ENCODE assay signal across 1 cellular context in genomic region chr9:14529047-14529446, GRCh38.
A peak's percentile ranks its signal among the peaks of the same experiment; 100 is the strongest.
TF ChIP-seq lines count a peak whose summit lies in the region.

No MANE protein-coding gene starts in this region.

TF ChIP-seq in K562, 482 proteins besides CTCF, POLR2A, EP300 and RAD21 (continued from another document and continues in another):
- TF ChIP-seq ZBTB40 (IDR thresholded peaks at IDR 0.05): no peak
- TF ChIP-seq ZBTB40 (CRISPR knock-in tag; IDR thresholded peaks at IDR 0.05): no peak
- TF ChIP-seq TBP (optimal IDR thresholded peaks at IDR 0.05; ENCODE audit: low read depth, low read length): peak; percentile 11
- no peak for TF ChIP-seq TEAD1 (CRISPR knock-in tag; IDR thresholded peaks at IDR 0.05)
- TF ChIP-seq MAFG (tag; conservative IDR thresholded peaks at IDR 0.05): no peak
- no peak for TF ChIP-seq MYBL2 (IDR thresholded peaks at IDR 0.05; ENCODE audit: low read depth)
- no peak for TF ChIP-seq MYBL2 (CRISPR knock-in tag; IDR thresholded peaks at IDR 0.05; ENCODE audit: borderline replicate concordance)
- TF ChIP-seq ARID3A (IDR thresholded peaks at IDR 0.05; ENCODE audit: borderline replicate concordance, low read depth, low read length): 0 out of 2 replicates have a peak, but pooled peaks have one; percentile 23
- no peak for TF ChIP-seq POLR3G (IDR thresholded peaks at IDR 0.05; ENCODE audit: extremely low read depth, insufficient read length, insufficient replicate concordance)
- TF ChIP-seq MTF1 (CRISPR knock-in tag; IDR thresholded peaks at IDR 0.05; ENCODE audit: borderline replicate concordance): no peak
- TF ChIP-seq ZNF407 (IDR thresholded peaks at IDR 0.05; ENCODE audit: low read depth): no peak
- TF ChIP-seq ZNF134 (CRISPR knock-in tag; conservative IDR thresholded peaks at IDR 0.05): no peak
- TF ChIP-seq HMG20B (CRISPR knock-in tag; IDR thresholded peaks at IDR 0.05): no peak
- no peak for TF ChIP-seq ZNF175 (CRISPR knock-in tag; IDR thresholded peaks at IDR 0.05; ENCODE audit: low read depth)
- peak; percentile 94 for TF ChIP-seq MEIS2 (IDR thresholded peaks at IDR 0.05; ENCODE audit: partially characterized antibody)
- TF ChIP-seq GATAD2A (IDR thresholded peaks at IDR 0.05): no peak
- peak; percentile 66 for TF ChIP-seq HNRNPLL (IDR thresholded peaks at IDR 0.05; ENCODE audit: low read depth, low read length, poor library complexity, severe bottlenecking)
- no peak for TF ChIP-seq PHF20 (IDR thresholded peaks at IDR 0.05; ENCODE audit: partially characterized antibody)
- no peak for TF ChIP-seq YBX1 (IDR thresholded peaks at IDR 0.05)
- TF ChIP-seq ETV1 (tag; conservative IDR thresholded peaks at IDR 0.05; ENCODE audit: low read depth): 0 out of 2 replicates have a peak, but pooled peaks have one; percentile 22
- no peak for TF ChIP-seq TAL1 (IDR thresholded peaks at IDR 0.05)
- no peak for TF ChIP-seq ZNF354B (CRISPR knock-in tag; IDR thresholded peaks at IDR 0.05)
- no peak for TF ChIP-seq SRSF3 (IDR thresholded peaks at IDR 0.05; ENCODE audit: insufficient read depth, low read length)
- no peak for TF ChIP-seq TARDBP (IDR thresholded peaks at IDR 0.05)
- TF ChIP-seq MXD1 (CRISPR knock-in tag; IDR thresholded peaks at IDR 0.05; ENCODE audit: borderline replicate concordance, poor library complexity, severe bottlenecking): no peak
- no peak for TF ChIP-seq PPARD (CRISPR knock-in tag; IDR thresholded peaks at IDR 0.05)
- TF ChIP-seq SLC30A9 (CRISPR knock-in tag; IDR thresholded peaks at IDR 0.05): no peak
- 0 out of 2 replicates have a peak, but pooled peaks have one; percentile 39 for TF ChIP-seq MEF2D (tag; conservative IDR thresholded peaks at IDR 0.05; ENCODE audit: low read depth)
- TF ChIP-seq HCFC1 (IDR thresholded peaks at IDR 0.05; ENCODE audit: low read depth, low read length): no peak
- no peak for TF ChIP-seq ZNF609 (CRISPR knock-in tag; IDR thresholded peaks at IDR 0.05; ENCODE audit: borderline replicate concordance)
